Comparison of ENCODE assay signal across 25 cellular contexts in genomic region chr21:29240136-29240535, GRCh38.
"Had no signal": no experiment of that assay in that cellular context is flagged by ENCODE, and none has a peak within 500 bp of the region (broad histone marks: within the 10 kb centered on the region; RNA-seq: fewer than 3 reads in every experiment).

No MANE protein-coding gene starts in this region.

- ATAC-seq: activated CD4-positive, CD25-positive, alpha-beta regulatory T cell treated with anti-CD3 and anti-CD28 coated beads, Interleukin-2, amount 50 U/mL, for 24 hours; activated CD8-positive, alpha-beta T cell treated with anti-CD3 and anti-CD28 coated beads for 36 hours; activated naive CD4-positive, alpha-beta T cell treated with anti-CD3 and anti-CD28 coated beads, Interleukin-2, amount 50 U/mL, for 72 hours; activated T-cell treated with anti-CD3 and anti-CD28 coated beads, Interleukin-2, amount 50 U/mL, for 4 hours; activated T-helper 17 cell treated with anti-CD3 and anti-CD28 coated beads, Interleukin-2, amount 50 U/mL, for 72 hours; esophagus mucosa; T-helper 17 cell had no signal

- DNase-seq: activated B cell treated with CpG ODN at 0.5 μM for 24 hours; activated CD4-positive, alpha-beta T cell treated with anti-CD3 and anti-CD28 coated beads for 48 hours; activated CD4-positive, alpha-beta T cell treated with anti-CD3 and anti-CD28 coated beads, Interleukin-2, amount 50 U/mL, for 1 hour; activated CD4-positive, alpha-beta T cell treated with anti-CD3 and anti-CD28 coated beads, Interleukin-2, amount 50 U/mL, for 48 hours; activated CD8-positive, alpha-beta memory T cell treated with anti-CD3 and anti-CD28 coated beads for 24 hours; activated CD8-positive, alpha-beta T cell treated with anti-CD3 and anti-CD28 coated beads for 36 hours; activated effector memory CD4-positive, alpha-beta T cell treated with Interleukin-2 at 50 U/mL for 16 hours; activated naive CD4-positive, alpha-beta T cell; activated naive CD4-positive, alpha-beta T cell treated with anti-CD3 and anti-CD28 coated beads, Interleukin-2, amount 10 ng/mL, durations not matched to agents 7 days and 5 days; activated naive CD8-positive, alpha-beta T cell treated with anti-CD3 and anti-CD28 coated beads, Interleukin-2, amount 10 ng/mL, durations not matched to agents 7 days and 5 days; activated T-cell treated with anti-CD3 and anti-CD28 coated beads, Interleukin-2, amount 50 U/mL, for 4 hours; central memory CD4-positive, alpha-beta T cell; colonic mucosa; effector memory CD4-positive, alpha-beta T cell; endodermal cell; foreskin fibroblast; head of caudate nucleus; T-helper 1 cell; T-helper 17 cell; T1000; WERI-Rb-1 had no signal
